ENCODE assay signal across 25 cellular contexts in the genomic region with DNA sequence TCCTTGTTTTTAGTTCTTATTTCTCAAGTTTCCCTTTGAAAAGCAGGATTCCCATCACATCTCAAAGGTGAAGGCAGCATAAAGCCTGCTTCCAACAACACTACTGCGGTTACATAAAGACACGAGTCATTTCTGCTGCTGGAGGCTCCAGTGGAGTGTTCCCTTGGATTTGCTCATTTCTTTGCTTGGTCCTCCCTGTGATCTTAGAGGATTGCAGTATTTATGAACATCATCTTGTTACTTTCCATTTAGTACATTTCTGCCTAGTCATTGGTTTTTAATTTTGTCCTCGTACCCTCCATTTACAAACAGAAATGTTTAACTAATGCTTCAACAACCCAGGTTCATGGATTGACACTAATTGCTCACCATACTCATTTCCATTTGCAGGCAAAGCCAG.
"Had no signal": no experiment of that assay in that cellular context is flagged by ENCODE, and none has a peak within 500 bp of the region (broad histone marks: within the 10 kb centered on the region; RNA-seq: fewer than 3 reads in every experiment).

No MANE protein-coding gene starts in this region.

- FAIRE-seq: colon had no signal

- H3K4me3 ChIP-seq: gastrocnemius medialis, left ventricle myocardium inferior, ovary, prostate gland, thyroid gland, upper lobe of right lung had no signal

- H3K27ac ChIP-seq: gastrocnemius medialis, left ventricle myocardium inferior, neutrophil, ovary, prostate gland, thyroid gland, upper lobe of right lung had no signal

- H3K9me3 ChIP-seq: gastrocnemius medialis, left ventricle myocardium inferior, neutrophil, ovary, prostate gland, thyroid gland, upper lobe of right lung had no signal

- H3K27me3 ChIP-seq: gastrocnemius medialis, neutrophil, ovary, thyroid gland, upper lobe of right lung had no signal

- H3K36me3 Mint-ChIP-seq: activated naive CD8-positive, alpha-beta T cell treated with anti-CD3 and anti-CD28 coated beads, Interleukin-2, amount 10 ng/mL, durations not matched to agents 7 days and 5 days; naive thymus-derived CD8-positive, alpha-beta T cell had no signal

- H3K4me1 Mint-ChIP-seq: activated B cell treated with CpG ODN at 0.5 μM for 24 hours; activated CD4-positive, alpha-beta T cell treated with anti-CD3 and anti-CD28 coated beads for 36 hours; activated naive CD8-positive, alpha-beta T cell treated with anti-CD3 and anti-CD28 coated beads, Interleukin-2, amount 10 ng/mL, durations not matched to agents 7 days and 5 days; central memory CD8-positive, alpha-beta T cell; naive thymus-derived CD8-positive, alpha-beta T cell had no signal

- H3K4me3 Mint-ChIP-seq: activated B cell treated with CpG ODN at 0.5 μM for 24 hours; activated CD4-positive, alpha-beta memory T cell treated with anti-CD3 and anti-CD28 coated beads for 36 hours; activated CD4-positive, alpha-beta T cell treated with anti-CD3 and anti-CD28 coated beads for 36 hours; activated naive CD8-positive, alpha-beta T cell treated with anti-CD3 and anti-CD28 coated beads, Interleukin-2, amount 10 ng/mL, durations not matched to agents 7 days and 5 days; central memory CD8-positive, alpha-beta T cell; mesothelial cell of epicardium; naive thymus-derived CD8-positive, alpha-beta T cell had no signal

- H3K27ac Mint-ChIP-seq: activated B cell treated with CpG ODN at 0.5 μM for 24 hours; activated CD4-positive, alpha-beta memory T cell treated with anti-CD3 and anti-CD28 coated beads for 36 hours; activated CD4-positive, alpha-beta T cell treated with anti-CD3 and anti-CD28 coated beads for 36 hours; activated naive CD8-positive, alpha-beta T cell treated with anti-CD3 and anti-CD28 coated beads, Interleukin-2, amount 10 ng/mL, durations not matched to agents 7 days and 5 days; mesothelial cell of epicardium had no signal

- H3K27me3 Mint-ChIP-seq: activated CD4-positive, alpha-beta memory T cell treated with anti-CD3 and anti-CD28 coated beads for 36 hours had no signal

- ATAC-seq: activated CD4-positive, alpha-beta T cell treated with anti-CD3 and anti-CD28 coated beads for 36 hours; gastrocnemius medialis; naive thymus-derived CD8-positive, alpha-beta T cell; stimulated activated naive CD8-positive, alpha-beta T cell treated with anti-CD3 and anti-CD28 coated beads, Interleukin-15, Interleukin-2, amounts not matched to agents 100 U/mL and 50 U/mL, for 24 hours; upper lobe of right lung had no signal

- H3K9me3 Mint-ChIP-seq: activated B cell treated with CpG ODN at 0.5 μM for 24 hours; activated CD4-positive, alpha-beta memory T cell treated with anti-CD3 and anti-CD28 coated beads for 36 hours; central memory CD8-positive, alpha-beta T cell; mesothelial cell of epicardium; naive thymus-derived CD8-positive, alpha-beta T cell had no signal

- DNase-seq: activated B cell treated with CpG ODN at 0.5 μM for 24 hours; activated CD4-positive, alpha-beta memory T cell treated with anti-CD3 and anti-CD28 coated beads for 36 hours; activated CD4-positive, alpha-beta T cell treated with anti-CD3 and anti-CD28 coated beads for 36 hours; activated naive CD4-positive, alpha-beta T cell treated with Interleukin-2 at 50 U/mL for 16 hours; activated naive CD8-positive, alpha-beta T cell treated with anti-CD3 and anti-CD28 coated beads, Interleukin-2, amount 10 ng/mL, durations not matched to agents 7 days and 5 days; activated T-cell treated with anti-CD3 and anti-CD28 coated beads, Interleukin-2, amount 50 U/mL, for 48 hours; effector memory CD4-positive, alpha-beta T cell; gastrocnemius medialis; hippocampal formation; kidney glomerular epithelial cell; left ventricle myocardium inferior; naive thymus-derived CD8-positive, alpha-beta T cell; ovary; stimulated activated CD4-positive, alpha-beta T cell treated with anti-CD3 and anti-CD28 coated beads, Interleukin-12 subunit alpha, Interleukin-12 subunit beta, amount 100 ng/mL, for 4 hours; stimulated activated CD4-positive, alpha-beta T cell treated with anti-CD3 and anti-CD28 coated beads, Interleukin-4, amount 100 ng/mL, for 4 hours; stimulated activated naive CD8-positive, alpha-beta T cell treated with anti-CD3 and anti-CD28 coated beads, Interleukin-15, Interleukin-2, amounts not matched to agents 100 U/mL and 50 U/mL, for 24 hours; substantia nigra; T-helper 9 cell; thyroid gland; upper lobe of right lung had no signal

- H3K4me1 ChIP-seq: gastrocnemius medialis, prostate gland, thyroid gland, upper lobe of right lung had no signal

- H3K36me3 ChIP-seq: gastrocnemius medialis, left ventricle myocardium inferior, neutrophil, ovary, prostate gland, thyroid gland, upper lobe of right lung had no signal
